12 cellular contexts compared by ENCODE assay signal in the genomic region with DNA sequence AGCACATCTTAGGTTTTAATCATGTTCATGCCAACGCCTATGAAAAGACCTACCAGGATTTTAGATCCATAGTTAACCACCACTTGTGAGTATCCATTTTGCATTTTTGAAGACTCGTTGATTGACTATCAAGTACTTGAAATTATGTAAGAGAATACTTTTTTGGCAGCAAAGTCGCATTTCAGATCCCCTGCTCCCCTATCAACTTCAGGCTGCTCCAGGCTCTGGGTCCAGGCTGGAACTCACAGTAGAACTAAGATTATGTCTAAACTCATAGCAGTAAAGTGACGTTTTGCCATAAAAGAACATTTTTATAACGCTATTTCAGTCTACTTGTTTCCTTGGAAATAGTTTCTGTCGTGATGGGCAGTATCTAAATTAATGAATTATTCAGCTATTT.
DNase-seq lines count a peak whose midpoint lies in the region; ATAC-seq, FAIRE-seq and TF ChIP-seq lines count a peak whose summit lies in the region.
"Had no signal": no experiment of that assay in that cellular context is flagged by ENCODE, and none has a peak within 500 bp of the region (broad histone marks: within the 10 kb centered on the region; RNA-seq: fewer than 3 reads in every experiment).

No MANE protein-coding gene starts in this region.

- H3K4me1 ChIP-seq in lower lobe of right lung (peaks cover 57% of the 10 kb centered on the region), thoracic aorta (ENCODE audit: control insufficient read depth in 1 of 2, low read depth in 2 of 2) (peaks cover 30 to 85% of the 10 kb centered on the region in 2 donors)

- H3K27ac ChIP-seq in lower lobe of right lung (peak overlapping the region; percentile 83), thoracic aorta (peak overlapping the region; percentile 67 to 89)

- DNase-seq in DMS53 (lab: John Stamatoyannopoulos, UW) (peak; percentile 34), DMS53 treated with DMSO at 0.1 percent for 48 hours (lab: John Stamatoyannopoulos, UW; ENCODE audit: unreplicated experiment) (no peak), bronchial epithelial cell (ENCODE audit: low read depth) (no peak), lower lobe of right lung (no peak), thoracic aorta (ENCODE audit: low spot score) (no peak), SHP77 (lab: John Stamatoyannopoulos, UW) (no peak)
- no peak for DNase-seq in effector CD4-positive, alpha-beta T cell
- DNase-seq: NCI-H2029; stimulated activated naive CD4-positive, alpha-beta T cell treated with Interleukin-2 at 50 U/mL for 16 hours; T-helper 1 cell had no signal

- H3K36me3 ChIP-seq in bronchial epithelial cell (ENCODE audit: control insufficient read depth, insufficient read depth, low read length) (no peaks in the 10 kb centered on the region), lower lobe of right lung (no peaks in the 10 kb centered on the region), thoracic aorta (no peaks in the 10 kb centered on the region)

- H3K27me3 ChIP-seq in bronchial epithelial cell (ENCODE audit: control insufficient read depth, insufficient read depth, low read length) (no peaks in the 10 kb centered on the region), lower lobe of right lung (ENCODE audit: low read depth) (no peaks in the 10 kb centered on the region), thoracic aorta (replicated peaks; ENCODE audit: insufficient read depth) (no peaks in the 10 kb centered on the region)

- ATAC-seq in lower lobe of right lung (peak in 1 of 2 donors; percentile 25), thoracic aorta (ENCODE audit: insufficient number of reproducible peaks, low FRiP score, low read depth) (no peak), GM19397 (IDR thresholded peaks at IDR 0.05; ENCODE audit: unreplicated experiment) (no peak)

- no peak for TF ChIP-seq CTCF in bronchial epithelial cell (IDR thresholded peaks at IDR 0.05; ENCODE audit: insufficient read depth, low read length, severe bottlenecking)
- no peak for TF ChIP-seq CTCF in lower lobe of right lung (IDR thresholded peaks at IDR 0.05)
- no peak for TF ChIP-seq CTCF in thoracic aorta (IDR thresholded peaks at IDR 0.05)

- H3K9me3 ChIP-seq in lower lobe of right lung (no peaks in the 10 kb centered on the region), thoracic aorta (no peaks in the 10 kb centered on the region)

- intact Hi-C loops in lower lobe of right lung (cut with DNase I), result no loop called here

- no peak for FAIRE-seq in bronchial epithelial cell (lab: Jason Lieb, UNC)
- FAIRE-seq: A204.1 had no signal

- H3K4me3 ChIP-seq in bronchial epithelial cell (ENCODE audit: low read depth, low read length) (peak overlapping the region; percentile 90), lower lobe of right lung (peak overlapping the region; percentile 63), thoracic aorta (peak overlapping the region; percentile 75)
